Comparison of ENCODE assay signal across 15 cellular contexts in the genomic region with DNA sequence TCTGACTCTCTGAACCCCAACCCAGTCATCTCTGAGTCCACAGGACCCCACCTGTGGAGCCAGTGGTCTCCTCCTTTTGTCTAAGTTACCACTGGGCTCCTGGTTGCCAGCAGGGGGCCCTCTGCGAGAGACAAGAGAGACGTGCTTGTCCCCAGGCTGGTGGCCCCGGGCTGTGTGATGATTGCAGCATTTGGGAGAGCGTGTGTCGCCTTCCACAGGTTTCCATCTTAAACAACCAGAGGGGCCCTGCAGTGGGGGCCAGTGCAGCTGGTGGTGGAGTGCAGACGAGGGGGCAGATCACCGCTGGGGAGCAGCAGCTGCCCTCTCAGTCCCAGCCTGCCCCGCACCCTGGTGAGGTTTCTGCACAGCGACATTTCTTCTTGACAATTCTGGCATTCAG.
DNase-seq lines count a peak whose midpoint lies in the region; ATAC-seq and TF ChIP-seq lines count a peak whose summit lies in the region.
"Had no signal": no experiment of that assay in that cellular context is flagged by ENCODE, and none has a peak within 500 bp of the region (broad histone marks: within the 10 kb centered on the region; RNA-seq: fewer than 3 reads in every experiment).

No MANE protein-coding gene starts in this region.

- intact Hi-C loops in sigmoid colon (cut with DNase I): no loop called here

- H3K27ac Mint-ChIP-seq in activated CD8-positive, alpha-beta memory T cell treated with anti-CD3 and anti-CD28 coated beads, Interleukin-2, amount 10 ng/mL, durations not matched to agents 7 days and 5 days: no peak overlapping the region
- H3K27ac Mint-ChIP-seq in endodermal cell: no peak overlapping the region
- H3K27ac Mint-ChIP-seq: CD8-positive, alpha-beta memory T cell had no signal

- H3K36me3 ChIP-seq in endodermal cell (ENCODE audit: control insufficient read depth, insufficient read depth, low read length) (no peaks in the 10 kb centered on the region), sigmoid colon (no peaks in the 10 kb centered on the region)
- H3K36me3 ChIP-seq: BLaER1 had no signal

- H3K4me1 Mint-ChIP-seq in activated CD8-positive, alpha-beta memory T cell treated with anti-CD3 and anti-CD28 coated beads, Interleukin-2, amount 10 ng/mL, durations not matched to agents 7 days and 5 days: no peaks in the 10 kb centered on the region
- H3K4me1 Mint-ChIP-seq in endodermal cell: no peaks in the 10 kb centered on the region
- H3K4me1 Mint-ChIP-seq: CD8-positive, alpha-beta memory T cell had no signal

- no peak overlapping the region for H3K9ac ChIP-seq in endodermal cell (ENCODE audit: extremely low read depth, low read length, poor library complexity, severe bottlenecking)
- H3K9ac ChIP-seq: BLaER1 had no signal

- DNase-seq in activated CD8-positive, alpha-beta memory T cell treated with anti-CD3 and anti-CD28 coated beads for 24 hours: peak; percentile 19
- no peak for DNase-seq in activated CD8-positive, alpha-beta memory T cell treated with anti-CD3 and anti-CD28 coated beads, Interleukin-2, amount 10 ng/mL, durations not matched to agents 7 days and 5 days
- DNase-seq in endodermal cell: peak; percentile 20
- DNase-seq in mesenteric fat pad (ENCODE audit: low spot score): peak; percentile 60
- peak; percentile 32 for DNase-seq in sigmoid colon
- DNase-seq in NCI-H1694 treated with DMSO at 0.1 percent for 48 hours (lab: John Stamatoyannopoulos, UW): no peak
- DNase-seq in OCI-M1 (lab: John Stamatoyannopoulos, UW): no peak
- DNase-seq in epidermal melanocyte (ENCODE audit: insufficient read length, low spot score): no peak
- DNase-seq: Caco-2; CD8-positive, alpha-beta memory T cell; DND-41; GF-D8 had no signal

- CTCF ChIA-PET in activated CD8-positive, alpha-beta memory T cell treated with anti-CD3 and anti-CD28 coated beads, Interleukin-2, amount 10 ng/mL, durations not matched to agents 7 days and 5 days (lab: Charles Lee): no interaction called here

- peaks cover 27% of the 10 kb centered on the region for H3K9me3 ChIP-seq in endodermal cell (ENCODE audit: control insufficient read depth, low read length)
- peaks cover 6 to 20% (median 17%) of the 10 kb centered on the region in 4 donors for H3K9me3 ChIP-seq in sigmoid colon

- H3K4me3 ChIP-seq in endodermal cell (ENCODE audit: low read length): no peak overlapping the region
- no peak overlapping the region for H3K4me3 ChIP-seq in sigmoid colon
- H3K4me3 ChIP-seq: BLaER1 had no signal

- H3K4me3 Mint-ChIP-seq in activated CD8-positive, alpha-beta memory T cell treated with anti-CD3 and anti-CD28 coated beads, Interleukin-2, amount 10 ng/mL, durations not matched to agents 7 days and 5 days: no peak overlapping the region
- H3K4me3 Mint-ChIP-seq in endodermal cell: no peak overlapping the region
- H3K4me3 Mint-ChIP-seq: CD8-positive, alpha-beta memory T cell had no signal

- no peak for ATAC-seq in activated CD8-positive, alpha-beta memory T cell treated with anti-CD3 and anti-CD28 coated beads, Interleukin-2, amount 10 ng/mL, durations not matched to agents 7 days and 5 days
- ATAC-seq: HCT116 had no signal

- H3K9me3 Mint-ChIP-seq in activated CD8-positive, alpha-beta memory T cell treated with anti-CD3 and anti-CD28 coated beads, Interleukin-2, amount 10 ng/mL, durations not matched to agents 7 days and 5 days (ENCODE audit: low read depth): peaks cover 25% of the 10 kb centered on the region
- H3K9me3 Mint-ChIP-seq in endodermal cell: peaks cover 68% of the 10 kb centered on the region

- TF ChIP-seq CTCF in endodermal cell (conservative IDR thresholded peaks at IDR 0.05): no peak
- TF ChIP-seq CTCF in sigmoid colon (IDR thresholded peaks at IDR 0.05): no peak

- no peaks in the 10 kb centered on the region for H3K27me3 Mint-ChIP-seq in activated CD8-positive, alpha-beta memory T cell treated with anti-CD3 and anti-CD28 coated beads, Interleukin-2, amount 10 ng/mL, durations not matched to agents 7 days and 5 days
- peaks cover 3% of the 10 kb centered on the region for H3K27me3 Mint-ChIP-seq in endodermal cell (ENCODE audit: insufficient read depth)

- no peaks in the 10 kb centered on the region for H3K36me3 Mint-ChIP-seq in activated CD8-positive, alpha-beta memory T cell treated with anti-CD3 and anti-CD28 coated beads, Interleukin-2, amount 10 ng/mL, durations not matched to agents 7 days and 5 days
- peaks cover 3% of the 10 kb centered on the region for H3K36me3 Mint-ChIP-seq in endodermal cell (ENCODE audit: low read depth)
- H3K36me3 Mint-ChIP-seq: CD8-positive, alpha-beta memory T cell had no signal

- no peak for TF ChIP-seq EP300 in sigmoid colon (IDR thresholded peaks at IDR 0.05)

- 78 to 91% methylated on average over 3 to 9 of the region's 9 CpGs for WGBS in endodermal cell (ENCODE audit: insufficient coverage in 1 of 2, insufficient read length in 1 of 2), 2 experiments
- WGBS in sigmoid colon, 2 donors: 91 to 93% methylated on average over 9 of the region's 9 CpGs

- H3K27me3 ChIP-seq in endodermal cell (ENCODE audit: control insufficient read depth, insufficient read depth, low read length, poor library complexity, severe bottlenecking) (no peaks in the 10 kb centered on the region), sigmoid colon (peaks cover 0 to 9% (median 0%) of the 10 kb centered on the region in 3 donors)
- H3K27me3 ChIP-seq: BLaER1 had no signal

- no peak for TF ChIP-seq POLR2A in sigmoid colon (IDR thresholded peaks at IDR 0.05)

- H3K4me1 ChIP-seq in endodermal cell (ENCODE audit: control insufficient read depth, insufficient read depth, low read length) (no peaks in the 10 kb centered on the region), sigmoid colon (no peaks in the 10 kb centered on the region)
- H3K4me1 ChIP-seq: Caco-2 had no signal

- H3K27ac ChIP-seq in endodermal cell (ENCODE audit: low read depth, low read length): no peak overlapping the region
- no peak overlapping the region for H3K27ac ChIP-seq in sigmoid colon
- H3K27ac ChIP-seq: 22Rv1, BLaER1 had no signal

Comparison
In these comparisons a context has a peak if more than half of its experiments do, and no peak if none do; other contexts are left out.
1. DNase-seq: peak in activated CD8-positive, alpha-beta memory T cell treated with anti-CD3 and anti-CD28 coated beads for 24 hours (single experiment), endodermal cell (single experiment), mesenteric fat pad (single experiment) and sigmoid colon (single experiment); none in activated CD8-positive, alpha-beta memory T cell treated with anti-CD3 and anti-CD28 coated beads, Interleukin-2, amount 10 ng/mL, durations not matched to agents 7 days and 5 days (single experiment), NCI-H1694 treated with DMSO at 0.1 percent for 48 hours (single experiment), OCI-M1 (single experiment) and epidermal melanocyte (single experiment).